Comparison of ENCODE assay signal across 27 cellular contexts in the genomic region with DNA sequence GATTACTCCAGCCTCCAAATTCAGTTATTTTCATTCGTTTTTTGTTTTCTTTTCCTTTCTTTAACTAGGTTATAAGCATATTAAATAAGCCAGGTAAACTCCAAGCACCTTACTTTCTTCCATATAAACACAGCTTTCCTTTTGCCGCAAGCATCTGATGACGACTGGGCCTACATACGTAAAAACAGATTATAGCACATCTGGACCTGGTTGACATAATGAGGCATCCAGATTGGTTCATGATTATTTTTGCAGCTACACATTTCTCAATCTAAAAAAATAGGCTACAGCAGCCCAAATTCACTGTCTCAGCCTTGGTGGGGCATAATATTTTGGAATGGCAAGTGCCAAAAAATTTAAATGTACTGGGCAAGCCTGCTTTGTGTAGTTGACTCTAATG. TPM values are rescaled to one million over a fixed set of nuclear protein-coding genes. Genes with fewer than 3 reads are reported as not detected.
A peak's percentile ranks its signal among the peaks of the same experiment; 100 is the strongest.
DNase-seq lines count a peak whose midpoint lies in the region; ATAC-seq and TF ChIP-seq lines count a peak whose summit lies in the region.
"Had no signal": no experiment of that assay in that cellular context is flagged by ENCODE, and none has a peak within 500 bp of the region (broad histone marks: within the 10 kb centered on the region; RNA-seq: fewer than 3 reads in every experiment).

No MANE protein-coding gene starts in this region.

- no peak for ATAC-seq in GM19467 (IDR thresholded peaks at IDR 0.05; ENCODE audit: unreplicated experiment)
- ATAC-seq: activated CD8-positive, alpha-beta memory T cell treated with anti-CD3 and anti-CD28 coated beads, Interleukin-2, amount 10 ng/mL, durations not matched to agents 7 days and 5 days; heart left ventricle; HepG2; right cardiac atrium; stimulated activated naive CD8-positive, alpha-beta T cell treated with anti-CD3 and anti-CD28 coated beads, Interleukin-15, Interleukin-2, amounts not matched to agents 100 U/mL and 50 U/mL, for 24 hours had no signal

- H3K4me3 Mint-ChIP-seq in activated CD4-positive, alpha-beta T cell treated with anti-CD3 and anti-CD28 coated beads, Interleukin-2, amount 10 ng/mL, durations not matched to agents 24 days and 14 days = no peak overlapping the region
- H3K4me3 Mint-ChIP-seq: activated CD8-positive, alpha-beta memory T cell treated with anti-CD3 and anti-CD28 coated beads, Interleukin-2, amount 10 ng/mL, durations not matched to agents 7 days and 5 days; activated naive CD4-positive, alpha-beta T cell treated with anti-CD3 and anti-CD28 coated beads, Interleukin-2, amount 10 ng/mL, durations not matched to agents 7 days and 5 days; naive B cell had no signal

- H3K27ac ChIP-seq in smooth muscle cell (ENCODE audit: low read depth) = no peak overlapping the region
- H3K27ac ChIP-seq: BLaER1 treated with 17β-estradiol and CSF1 and Interleukin-3, amounts not matched to agents 10 nM and 100 nM; RWPE1 had no signal

- H3K9me3 ChIP-seq in adipocyte (ENCODE audit: control insufficient read depth, low read length) (no peaks in the 10 kb centered on the region), smooth muscle cell (replicated peaks; ENCODE audit: low read depth) (no peaks in the 10 kb centered on the region)
- H3K9me3 ChIP-seq: Caco-2, heart left ventricle, thyroid gland had no signal

- H3K9me3 Mint-ChIP-seq in activated CD4-positive, alpha-beta T cell treated with anti-CD3 and anti-CD28 coated beads, Interleukin-2, amount 10 ng/mL, durations not matched to agents 24 days and 14 days = no peaks in the 10 kb centered on the region
- H3K9me3 Mint-ChIP-seq: activated naive CD4-positive, alpha-beta T cell treated with anti-CD3 and anti-CD28 coated beads, Interleukin-2, amount 10 ng/mL, durations not matched to agents 7 days and 5 days had no signal

- DNase-seq in AG10803 (ENCODE audit: low read depth) (no peak), adipocyte (ENCODE audit: low read depth) (no peak), fibroblast of the aortic adventitia (ENCODE audit: low read depth) (peak; percentile 41), smooth muscle cell (lab: John Stamatoyannopoulos, UW; ENCODE audit: unreplicated experiment) (no peak), NCI-H146 (lab: John Stamatoyannopoulos, UW) (no peak), NCI-H2171 (lab: John Stamatoyannopoulos, UW) (no peak)
- DNase-seq in activated CD4-positive, alpha-beta T cell treated with anti-CD3 and anti-CD28 coated beads, Interleukin-2, amount 10 ng/mL, durations not matched to agents 24 days and 14 days = no peak
- DNase-seq: activated CD4-positive, alpha-beta T cell treated with anti-CD3 and anti-CD28 coated beads for 48 hours; activated CD8-positive, alpha-beta memory T cell treated with anti-CD3 and anti-CD28 coated beads, Interleukin-2, amount 10 ng/mL, durations not matched to agents 7 days and 5 days; activated naive CD4-positive, alpha-beta T cell treated with anti-CD3 and anti-CD28 coated beads, Interleukin-2, amount 10 ng/mL, durations not matched to agents 7 days and 5 days; Caco-2; caudate nucleus; heart left ventricle; Kasumi-1; mesendoderm; naive B cell; NCI-H1048; NCI-H187 treated with DMSO at 0.1 percent for 48 hours; nucleus accumbens; right cardiac atrium; stimulated activated CD4-positive, alpha-beta T cell treated with anti-CD3 and anti-CD28 coated beads, Interleukin-12 subunit alpha, Interleukin-12 subunit beta, amount 100 ng/mL, for 4 hours; stimulated activated naive CD8-positive, alpha-beta T cell treated with anti-CD3 and anti-CD28 coated beads, Interleukin-15, Interleukin-2, amounts not matched to agents 100 U/mL and 50 U/mL, for 24 hours; thyroid gland had no signal

- TF ChIP-seq CTCF in AG10803 (conservative IDR thresholded peaks at IDR 0.05; ENCODE audit: low read length) (no peak), fibroblast of the aortic adventitia (IDR thresholded peaks at IDR 0.05; ENCODE audit: insufficient read depth, low read length) (no peak), smooth muscle cell (IDR thresholded peaks at IDR 0.05; ENCODE audit: borderline replicate concordance, insufficient read depth, poor library complexity, severe bottlenecking) (no peak)

- no peak overlapping the region for H3K27ac Mint-ChIP-seq in activated CD4-positive, alpha-beta T cell treated with anti-CD3 and anti-CD28 coated beads, Interleukin-2, amount 10 ng/mL, durations not matched to agents 24 days and 14 days
- H3K27ac Mint-ChIP-seq: activated CD8-positive, alpha-beta memory T cell treated with anti-CD3 and anti-CD28 coated beads, Interleukin-2, amount 10 ng/mL, durations not matched to agents 7 days and 5 days; activated naive CD4-positive, alpha-beta T cell treated with anti-CD3 and anti-CD28 coated beads, Interleukin-2, amount 10 ng/mL, durations not matched to agents 7 days and 5 days; naive B cell had no signal

- H3K36me3 ChIP-seq in adipocyte (ENCODE audit: control insufficient read depth, insufficient read depth, low read length, severe bottlenecking) (peaks cover 39% of the 10 kb centered on the region), smooth muscle cell (ENCODE audit: low read depth) (no peaks in the 10 kb centered on the region)
- H3K36me3 ChIP-seq: BLaER1 treated with 17β-estradiol and CSF1 and Interleukin-3, amounts not matched to agents 10 nM and 100 nM; thyroid gland had no signal

- H3K27me3 ChIP-seq in adipocyte (replicated peaks; ENCODE audit: control insufficient read depth, insufficient read depth, low read length) (no peaks in the 10 kb centered on the region), smooth muscle cell (ENCODE audit: low read depth) (peaks cover 5% of the 10 kb centered on the region)
- H3K27me3 ChIP-seq: BLaER1 treated with 17β-estradiol and CSF1 and Interleukin-3, amounts not matched to agents 10 nM and 100 nM; thyroid gland had no signal

- H3K4me1 ChIP-seq in adipocyte (ENCODE audit: control insufficient read depth, insufficient read depth, low read length) (peaks cover 60% of the 10 kb centered on the region), smooth muscle cell (ENCODE audit: low read depth) (peaks cover 5% of the 10 kb centered on the region)
- H3K4me1 ChIP-seq: BLaER1 treated with 17β-estradiol and CSF1 and Interleukin-3, amounts not matched to agents 10 nM and 100 nM; Caco-2 had no signal

- H4K20me1 ChIP-seq in smooth muscle cell (ENCODE audit: low read depth) = no peaks in the 10 kb centered on the region
- H4K20me1 ChIP-seq: BLaER1 treated with 17β-estradiol and CSF1 and Interleukin-3, amounts not matched to agents 10 nM and 100 nM had no signal

- peaks cover 8% of the 10 kb centered on the region for H3K36me3 Mint-ChIP-seq in activated CD4-positive, alpha-beta T cell treated with anti-CD3 and anti-CD28 coated beads, Interleukin-2, amount 10 ng/mL, durations not matched to agents 24 days and 14 days (ENCODE audit: low read depth)
- H3K36me3 Mint-ChIP-seq: activated CD8-positive, alpha-beta memory T cell treated with anti-CD3 and anti-CD28 coated beads, Interleukin-2, amount 10 ng/mL, durations not matched to agents 7 days and 5 days; naive B cell had no signal

- H3K4me1 Mint-ChIP-seq in activated CD4-positive, alpha-beta T cell treated with anti-CD3 and anti-CD28 coated beads, Interleukin-2, amount 10 ng/mL, durations not matched to agents 24 days and 14 days = no peaks in the 10 kb centered on the region
- H3K4me1 Mint-ChIP-seq: activated CD8-positive, alpha-beta memory T cell treated with anti-CD3 and anti-CD28 coated beads, Interleukin-2, amount 10 ng/mL, durations not matched to agents 7 days and 5 days; activated naive CD4-positive, alpha-beta T cell treated with anti-CD3 and anti-CD28 coated beads, Interleukin-2, amount 10 ng/mL, durations not matched to agents 7 days and 5 days; naive B cell had no signal

- no peaks in the 10 kb centered on the region for H3F3A ChIP-seq in smooth muscle cell (ENCODE audit: low read depth)

- peaks cover 3% of the 10 kb centered on the region for H3K79me2 ChIP-seq in smooth muscle cell (ENCODE audit: low read depth)

- H3K9ac ChIP-seq in adipocyte (ENCODE audit: low read length) = peak overlapping the region; percentile 39
- no peak overlapping the region for H3K9ac ChIP-seq in smooth muscle cell (ENCODE audit: low read depth)
- H3K9ac ChIP-seq: BLaER1 treated with 17β-estradiol and CSF1 and Interleukin-3, amounts not matched to agents 10 nM and 100 nM had no signal

- H3K4me3 ChIP-seq in AG10803 (ENCODE audit: low read length) = 0 out of 2 replicates have a peak overlapping the region, but pooled peaks have one; percentile 1
- peak overlapping the region; percentile 57 for H3K4me3 ChIP-seq in adipocyte (ENCODE audit: low read length)
- H3K4me3 ChIP-seq in fibroblast of the aortic adventitia (ENCODE audit: low read depth, low read length) = peak overlapping the region; percentile 47
- H3K4me3 ChIP-seq in smooth muscle cell = no peak overlapping the region
- H3K4me3 ChIP-seq: BLaER1 treated with 17β-estradiol and CSF1 and Interleukin-3, amounts not matched to agents 10 nM and 100 nM; thyroid gland had no signal

- peaks cover 11% of the 10 kb centered on the region for H3K27me3 Mint-ChIP-seq in activated CD4-positive, alpha-beta T cell treated with anti-CD3 and anti-CD28 coated beads, Interleukin-2, amount 10 ng/mL, durations not matched to agents 24 days and 14 days

- WGBS in smooth muscle cell (ENCODE audit: low lambda C conversion rate) = 81% methylated on average over 4 of the region's 4 CpGs

- H3K4me2 ChIP-seq in smooth muscle cell = peak overlapping the region; percentile 5
- H3K4me2 ChIP-seq: BLaER1 treated with 17β-estradiol and CSF1 and Interleukin-3, amounts not matched to agents 10 nM and 100 nM had no signal

- intact Hi-C loops in activated CD4-positive, alpha-beta T cell treated with anti-CD3 and anti-CD28 coated beads, Interleukin-2, amount 10 ng/mL, durations not matched to agents 24 days and 14 days (cut with micrococcal nuclease) = no loop called here

- H2AFZ ChIP-seq in smooth muscle cell (ENCODE audit: low read depth) = no peak overlapping the region

RNA-seq across cellular contexts. Expression of a gene that starts 7.7 kb away (rescaled TPM):
- 146 and 199 TPM in 2 replicates for total RNA-seq in fibroblast of the aortic adventitia (ENCODE audit: low replicate concordance)
- 23.2 and 42.6 TPM in 2 replicates for total RNA-seq in smooth muscle cell
- polyA plus RNA-seq in smooth muscle cell = 29.6 and 47.7 TPM in 2 replicates
- total RNA-seq in activated CD4-positive, alpha-beta T cell treated with anti-CD3 and anti-CD28 coated beads, Interleukin-2, amount 10 ng/mL, durations not matched to agents 24 days and 14 days = 12.2 and 13.7 TPM in 2 replicates
- total RNA-seq: HepG2 had no signal
- polyA plus RNA-seq: HepG2 had no signal
